In the genomic region with DNA sequence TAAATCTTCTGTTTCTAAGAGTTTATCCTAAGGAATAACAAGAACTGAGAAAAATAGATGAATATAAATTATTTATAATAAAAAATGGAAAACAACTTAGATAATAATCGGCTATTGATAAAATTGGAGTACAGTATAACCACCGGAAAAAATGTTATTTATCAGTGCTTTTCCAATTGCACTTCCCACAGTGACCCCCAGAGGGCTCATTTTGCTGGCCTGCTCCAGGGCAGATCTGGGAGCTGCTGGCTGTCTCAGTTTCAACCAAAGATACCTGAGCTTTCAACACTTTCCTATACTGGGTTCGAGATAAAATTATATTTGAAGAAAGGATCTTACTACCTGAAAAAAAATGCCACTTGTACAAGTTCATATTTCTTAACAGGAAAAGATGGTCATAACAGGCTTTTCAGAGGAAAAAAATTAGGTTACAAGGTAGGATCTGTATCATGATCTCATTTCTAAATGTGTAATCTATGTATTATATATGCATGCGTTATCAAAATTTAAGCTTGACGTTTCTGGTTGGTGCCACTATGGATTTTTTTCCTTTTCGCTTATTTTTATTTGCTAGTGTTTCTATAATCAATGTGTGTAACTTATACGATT, we compare ENCODE assay signal across 8 cellular contexts.
A peak's percentile ranks its signal among the peaks of the same experiment; 100 is the strongest.
DNase-seq lines count a peak whose midpoint lies in the region; ATAC-seq, FAIRE-seq and TF ChIP-seq lines count a peak whose summit lies in the region.

No MANE protein-coding gene starts in this region.

- H3K36me3 ChIP-seq in BE2C (no peaks in the 10 kb centered on the region), pancreas (no peaks in the 10 kb centered on the region), vagina (no peaks in the 10 kb centered on the region)

- 35 to 41% methylated on average over 7 of the region's 7 CpGs for WGBS in pancreas, 2 donors

- H3K4me3 ChIP-seq in BE2C (ENCODE audit: low read depth, low read length) (no peak overlapping the region), pancreas (no peak overlapping the region), vagina (no peak overlapping the region)

- H3K27me3 ChIP-seq in BE2C (no peaks in the 10 kb centered on the region), pancreas (no peaks in the 10 kb centered on the region), vagina (no peaks in the 10 kb centered on the region)

- ATAC-seq in GM18867 (IDR thresholded peaks at IDR 0.05; ENCODE audit: unreplicated experiment) (peak; percentile 91), HG03108 (IDR thresholded peaks at IDR 0.05; ENCODE audit: unreplicated experiment) (peak; percentile 73), pancreas (peak; percentile 66 to 88 (median 82))

- no peaks in the 10 kb centered on the region for H3K9me3 ChIP-seq in BE2C
- H3K9me3 ChIP-seq in pancreas = no peaks in the 10 kb centered on the region
- no peaks in the 10 kb centered on the region for H3K9me3 ChIP-seq in vagina

- no peak for TF ChIP-seq POLR2A in vagina (IDR thresholded peaks at IDR 0.05)

- H3K27ac ChIP-seq in pancreas = no peak overlapping the region
- no peak overlapping the region for H3K27ac ChIP-seq in vagina

- H3K4me1 ChIP-seq in BE2C (no peaks in the 10 kb centered on the region), pancreas (no peaks in the 10 kb centered on the region), vagina (no peaks in the 10 kb centered on the region)

- intact Hi-C loops in pancreas (cut with DNase I) = no loop called here
- intact Hi-C loops in vagina (cut with DNase I) = loop anchor here (10.0 kb wide), 1 partner anchor 711 kb away; no protein-coding TSS in a partner anchor

- peak; percentile 63 for DNase-seq in BE2C
- peak; percentile 78 for DNase-seq in NCI-H82 (lab: John Stamatoyannopoulos, UW)
- peak; percentile 42 for DNase-seq in activated T-cell treated with anti-CD3 and anti-CD28 coated beads, Interleukin-2, amount 50 U/mL, for 1 hour
- DNase-seq in fibroblast of peridontal ligament (ENCODE audit: extremely low read depth) = peak; percentile 47
- peak in 5 of 6 donors; percentile 21 to 73 (median 55) for DNase-seq in pancreas
- no peak for DNase-seq in vagina (ENCODE audit: extremely low spot score in 2 of 2)

- peak; percentile 92 for FAIRE-seq in pancreas (lab: Jason Lieb, UNC)

- TF ChIP-seq CTCF in BE2C (IDR thresholded peaks at IDR 0.05; ENCODE audit: low read depth, low read length) (peak; percentile 94), pancreas (IDR thresholded peaks at IDR 0.05) (peak; percentile 45 to 81 (median 74)), vagina (IDR thresholded peaks at IDR 0.05) (peak; percentile 14 to 56 (median 48))

Comparison
In these comparisons a context has a peak if more than half of its experiments do, and no peak if none do; other contexts are left out.
1. DNase-seq: peak in BE2C (single experiment), NCI-H82 (single experiment), activated T-cell treated with anti-CD3 and anti-CD28 coated beads, Interleukin-2, amount 50 U/mL, for 1 hour (single experiment), fibroblast of peridontal ligament (single experiment) and pancreas (5 of 6); none in vagina (0 of 2).
2. Peak in every context shown above with its lines, with median percentiles within 50 percentile points of each other: CTCF ChIP-seq and ATAC-seq.